ENCODE assay signal across 9 cellular contexts in the genomic region with DNA sequence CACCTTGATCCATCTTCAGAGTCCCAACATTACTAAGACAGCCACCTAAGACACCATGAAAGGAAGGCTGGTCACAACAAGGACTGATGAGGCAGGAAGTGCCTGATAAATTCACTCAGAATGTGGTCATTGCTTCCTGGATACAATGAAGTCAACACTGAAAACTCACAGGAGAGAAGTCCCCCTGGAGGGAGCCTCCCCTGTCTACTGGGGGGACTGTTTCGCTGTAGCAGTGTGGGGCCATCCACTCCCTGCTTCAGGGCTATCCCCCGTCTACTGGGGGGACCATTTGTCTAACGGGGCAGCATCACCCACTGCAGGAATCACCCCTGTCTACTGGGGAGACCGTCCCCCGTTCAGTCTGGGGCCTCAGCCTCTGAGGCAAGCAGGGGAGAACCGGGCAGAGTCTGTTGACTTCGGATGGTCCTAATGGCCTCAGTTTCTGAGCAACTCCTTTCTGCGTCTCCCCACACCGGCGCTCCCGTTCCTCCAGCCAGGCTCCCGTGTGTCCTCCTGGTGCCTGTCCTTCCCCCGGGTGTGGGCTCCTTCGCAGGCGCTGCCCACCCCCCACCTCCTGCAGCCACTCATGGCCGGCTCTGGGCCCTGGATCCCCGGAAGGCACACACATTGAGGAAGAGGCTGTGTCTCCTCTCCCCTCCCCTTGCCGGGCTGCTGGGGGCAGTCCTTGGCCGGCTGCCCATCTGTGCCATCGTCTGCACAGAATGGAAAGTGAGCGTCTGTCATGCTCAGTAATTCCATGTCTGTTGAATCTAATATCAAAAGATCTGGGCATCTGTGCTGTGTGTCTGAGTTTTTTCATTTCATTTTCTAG. TPM values are rescaled to one million over a fixed set of nuclear protein-coding genes. Genes with fewer than 3 reads are reported as not detected.
DNase-seq lines count a peak whose midpoint lies in the region; ATAC-seq, FAIRE-seq and TF ChIP-seq lines count a peak whose summit lies in the region.
"Had no signal": no experiment of that assay in that cellular context is flagged by ENCODE, and none has a peak within 500 bp of the region (broad histone marks: within the 10 kb centered on the region; RNA-seq: fewer than 3 reads in every experiment).

No MANE protein-coding gene starts in this region.

- DNase-seq in NCI-H748 (lab: John Stamatoyannopoulos, UW; ENCODE audit: unreplicated experiment) (peak; percentile 27), NCI-H748 treated with DMSO at 0.1 percent for 48 hours (lab: John Stamatoyannopoulos, UW) (no peak), NCI-H1105 (lab: John Stamatoyannopoulos, UW) (peak; percentile 28), GM12878 (ENCODE audit: low read depth, low spot score) (no peak), osteocyte (ENCODE audit: extremely low spot score, unreplicated experiment) (no peak), ureter (ENCODE audit: low spot score) (no peak)

- peak; percentile 28 for ATAC-seq in GM12878
- ATAC-seq in HG03139 (IDR thresholded peaks at IDR 0.05; ENCODE audit: unreplicated experiment), result no peak
- ATAC-seq in HG02588 (IDR thresholded peaks at IDR 0.05; ENCODE audit: unreplicated experiment), result no peak

- no peaks in the 10 kb centered on the region for H3K27me3 Mint-ChIP-seq in osteocyte (ENCODE audit: unreplicated experiment)

- H3K27me3 ChIP-seq in GM12878 (replicated peaks in 1 of 2; ENCODE audit: control insufficient read depth in 2 of 2, insufficient read depth in 2 of 2, low read length in 1 of 2), result no peaks in the 10 kb centered on the region; a peak in 1 of 4 replicates

- H3K9me3 ChIP-seq in GM12878 (replicated peaks; ENCODE audit: control insufficient read depth, insufficient read depth, low read length), result no peaks in the 10 kb centered on the region

- H2AFZ ChIP-seq in GM12878 (ENCODE audit: control insufficient read depth, low read depth, low read length), result no peak overlapping the region

- RAD21 ChIA-PET in GM12878 (lab: Charles Lee; ENCODE audit: unreplicated experiment), result no interaction called here

- no peaks in the 10 kb centered on the region for H3K9me3 Mint-ChIP-seq in osteocyte (ENCODE audit: unreplicated experiment)

- TF ChIP-seq RAD21 in GM12878 (IDR thresholded peaks at IDR 0.05; ENCODE audit: insufficient read depth, low read depth, low read length), result no peak

- no peaks in the 10 kb centered on the region for H3K36me3 Mint-ChIP-seq in osteocyte (ENCODE audit: unreplicated experiment)

- H3K4me3 ChIP-seq in GM12878, result no peak overlapping the region

- WGBS in GM12878 (ENCODE audit: insufficient coverage, insufficient replicate concordance, low lambda C conversion rate, missing lambda C conversion rate), result 63% methylated on average over 21 of the region's 21 CpGs

- SMC1A ChIA-PET in GM12878 (lab: Charles Lee; ENCODE audit: uncharacterized antibody, unreplicated experiment), result no interaction called here

- H3K27ac ChIP-seq in GM12878 (ENCODE audit: control insufficient read depth, insufficient read depth), result no peak overlapping the region

- in situ Hi-C loops in GM12878 (cut with MboI), result no loop called here

- no peak overlapping the region for H3K9ac ChIP-seq in GM12878 (ENCODE audit: control insufficient read depth, insufficient read depth, low read length)

- TF ChIP-seq CTCF in GM12878 (IDR thresholded peaks at IDR 0.05 in 2 of 3, conservative IDR thresholded peaks at IDR 0.05 in 1 of 3; ENCODE audit: control insufficient read depth in 2 of 3, extremely low read depth in 1 of 3, insufficient read depth in 1 of 3, low read depth in 3 of 3, low read length in 3 of 3), result no peak
- TF ChIP-seq CTCF in osteocyte (IDR thresholded peaks at IDR 0.05), result no peak

- no peak overlapping the region for H3K4me2 ChIP-seq in GM12878 (ENCODE audit: control insufficient read depth, insufficient read depth)

- H4K20me1 ChIP-seq in GM12878 (ENCODE audit: control insufficient read depth, insufficient read depth), result no peaks in the 10 kb centered on the region

- CTCF ChIA-PET in GM12878 (lab: Yijun Ruan, JAX), result no interaction called here

- H3K4me3 Mint-ChIP-seq in osteocyte (ENCODE audit: unreplicated experiment), result no peak overlapping the region
- H3K4me3 Mint-ChIP-seq: B cell had no signal

- H3K79me2 ChIP-seq in GM12878 (ENCODE audit: control insufficient read depth, insufficient read depth, low read length), result no peaks in the 10 kb centered on the region

- BruUV-seq in GM12878 (replicated peaks; lab: Mats Ljungman, UMichigan), result no TSS peak

- H3K36me3 ChIP-seq in GM12878 (ENCODE audit: control insufficient read depth in 2 of 2, insufficient read depth in 2 of 2, low read length in 1 of 2), result no peaks in the 10 kb centered on the region; a peak in 1 of 4 replicates

- POLR2A ChIA-PET in GM12878 (lab: Charles Lee), result no interaction called here

- H3K4me1 Mint-ChIP-seq in osteocyte (ENCODE audit: unreplicated experiment), result peaks cover 35% of the 10 kb centered on the region

- FAIRE-seq in GM12878 (lab: Jason Lieb, UNC), result peak; percentile 18

- TF ChIP-seq POLR2A in GM12878 (IDR thresholded peaks at IDR 0.05; ENCODE audit: low read depth, low read length), result no peak

- intact Hi-C loops in GM12878 (cut with micrococcal nuclease; ENCODE audit: unreplicated experiment), result no loop called here

- H3K27ac Mint-ChIP-seq in osteocyte (ENCODE audit: unreplicated experiment), result peak overlapping the region; percentile 62
- H3K27ac Mint-ChIP-seq: B cell had no signal

- H3K4me1 ChIP-seq in GM12878 (ENCODE audit: control insufficient read depth, insufficient read depth, low read length), result no peaks in the 10 kb centered on the region

- TF ChIP-seq EP300 in GM12878 (IDR thresholded peaks at IDR 0.05; ENCODE audit: borderline replicate concordance in 1 of 2, control insufficient read depth in 1 of 2, low read depth in 2 of 2, low read length in 2 of 2), result no peak

TF ChIP-seq in GM12878, 131 proteins besides CTCF, POLR2A, EP300 and RAD21:
- no peak for TF ChIP-seq POLR2AphosphoS2 (IDR thresholded peaks at IDR 0.05; ENCODE audit: low read depth, low read length)
- no peak for TF ChIP-seq PML (IDR thresholded peaks at IDR 0.05; ENCODE audit: low read length)
- TF ChIP-seq RUNX3 (IDR thresholded peaks at IDR 0.05; ENCODE audit: low read length), result peak; percentile 59
- TF ChIP-seq WRNIP1 (IDR thresholded peaks at IDR 0.05; ENCODE audit: borderline replicate concordance, low read depth, low read length), result no peak
- TF ChIP-seq, protein P1, sequence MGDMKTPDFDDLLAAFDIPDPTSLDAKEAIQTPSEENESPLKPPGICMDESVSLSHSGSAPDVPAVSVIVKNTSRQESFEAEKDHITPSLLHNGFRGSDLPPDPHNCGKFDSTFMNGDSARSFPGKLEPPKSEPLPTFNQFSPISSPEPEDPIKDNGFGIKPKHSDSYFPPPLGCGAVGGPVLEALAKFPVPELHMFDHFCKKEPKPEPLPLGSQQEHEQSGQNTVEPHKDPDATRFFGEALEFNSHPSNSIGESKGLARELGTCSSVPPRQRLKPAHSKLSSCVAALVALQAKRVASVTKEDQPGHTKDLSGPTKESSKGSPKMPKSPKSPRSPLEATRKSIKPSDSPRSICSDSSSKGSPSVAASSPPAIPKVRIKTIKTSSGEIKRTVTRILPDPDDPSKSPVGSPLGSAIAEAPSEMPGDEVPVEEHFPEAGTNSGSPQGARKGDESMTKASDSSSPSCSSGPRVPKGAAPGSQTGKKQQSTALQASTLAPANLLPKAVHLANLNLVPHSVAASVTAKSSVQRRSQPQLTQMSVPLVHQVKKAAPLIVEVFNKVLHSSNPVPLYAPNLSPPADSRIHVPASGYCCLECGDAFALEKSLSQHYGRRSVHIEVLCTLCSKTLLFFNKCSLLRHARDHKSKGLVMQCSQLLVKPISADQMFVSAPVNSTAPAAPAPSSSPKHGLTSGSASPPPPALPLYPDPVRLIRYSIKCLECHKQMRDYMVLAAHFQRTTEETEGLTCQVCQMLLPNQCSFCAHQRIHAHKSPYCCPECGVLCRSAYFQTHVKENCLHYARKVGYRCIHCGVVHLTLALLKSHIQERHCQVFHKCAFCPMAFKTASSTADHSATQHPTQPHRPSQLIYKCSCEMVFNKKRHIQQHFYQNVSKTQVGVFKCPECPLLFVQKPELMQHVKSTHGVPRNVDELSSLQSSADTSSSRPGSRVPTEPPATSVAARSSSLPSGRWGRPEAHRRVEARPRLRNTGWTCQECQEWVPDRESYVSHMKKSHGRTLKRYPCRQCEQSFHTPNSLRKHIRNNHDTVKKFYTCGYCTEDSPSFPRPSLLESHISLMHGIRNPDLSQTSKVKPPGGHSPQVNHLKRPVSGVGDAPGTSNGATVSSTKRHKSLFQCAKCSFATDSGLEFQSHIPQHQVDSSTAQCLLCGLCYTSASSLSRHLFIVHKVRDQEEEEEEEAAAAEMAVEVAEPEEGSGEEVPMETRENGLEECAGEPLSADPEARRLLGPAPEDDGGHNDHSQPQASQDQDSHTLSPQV (IDR thresholded peaks at IDR 0.05), result no peak
- no peak for TF ChIP-seq CBFB (IDR thresholded peaks at IDR 0.05; ENCODE audit: low read depth)
TF ChIP-seq in GM12878: peak in this region for 1.

RNA-seq across cellular contexts. Expression of gene DNAJB6, which starts 59.9 kb away (rescaled TPM):
- total RNA-seq in GM12878 (2013; cell fraction: nucleolus; rRNA removed), result 97.5 and 113 TPM in 2 replicates
- 34.5 and 42.0 TPM in 2 replicates for total RNA-seq in GM12878 (2014; rRNA removed)
- total RNA-seq in GM12878 (2014; rRNA removed; fragmentation: Illumina TruSeq; extraction: Trizol), result 51.7 and 53.6 TPM in 2 replicates
- 49.0 and 52.5 TPM in 2 replicates for total RNA-seq in GM12878 (2021)
- 27.3 TPM for polyA plus RNA-seq in GM12878 (2011; ENCODE audit: low read depth)
- 56.7 and 60.3 TPM in 2 replicates for polyA plus RNA-seq in GM12878 (2011; rRNA removed)
- polyA plus RNA-seq in GM12878 (2011; cell fraction: cytosol; rRNA removed), result 20.9 and 21.0 TPM in 2 replicates
- polyA plus RNA-seq in GM12878 (2011; cell fraction: nucleus; rRNA removed), result 43.3 and 59.8 TPM in 2 replicates
- 40.9 and 45.0 TPM in 2 replicates for polyA plus RNA-seq in GM12878 (2012)
- 66.0 and 66.9 TPM in 2 replicates for polyA plus RNA-seq in GM12878 (2014; fragmentation: Illumina TruSeq; extraction: Trizol)
- 10 to 100 TPM; 38.1 to 38.2 TPM for polyA plus RNA-seq in GM12878 (2014; fragmentation: Nextera tagmentation; extraction: Ambion mirVana)
- polyA plus RNA-seq in GM12878 (2014; rRNA removed), result 46.7 and 48.4 TPM in 2 replicates
- 100 to 1,000 TPM; 107 to 117 TPM for polyA plus RNA-seq in GM12878 (2016; fragmentation: Nextera tagmentation; extraction: Ambion mirVana)
- 19.4 and 24.1 TPM in 2 replicates for polyA minus RNA-seq in GM12878 (2011; rRNA and poly(A)+ RNA removed)
- polyA minus RNA-seq in GM12878 (2011; cell fraction: cytosol; rRNA and poly(A)+ RNA removed), result 13.8 and 14.2 TPM in 2 replicates
- 18.9 and 38.2 TPM in 2 replicates for polyA minus RNA-seq in GM12878 (2011; cell fraction: nucleus; rRNA and poly(A)+ RNA removed)
- 111 and 112 TPM in 2 replicates for total RNA-seq in osteocyte
- total RNA-seq in ureter, result 103 TPM

Comparison
In these comparisons a context has a peak if more than half of its experiments do, and no peak if none do; other contexts are left out.
1. DNase-seq: peak in NCI-H748 (single experiment) and NCI-H1105 (single experiment); none in NCI-H748 treated with DMSO at 0.1 percent for 48 hours (single experiment), GM12878 (single experiment), osteocyte (single experiment) and ureter (single experiment).